In the genomic region with DNA sequence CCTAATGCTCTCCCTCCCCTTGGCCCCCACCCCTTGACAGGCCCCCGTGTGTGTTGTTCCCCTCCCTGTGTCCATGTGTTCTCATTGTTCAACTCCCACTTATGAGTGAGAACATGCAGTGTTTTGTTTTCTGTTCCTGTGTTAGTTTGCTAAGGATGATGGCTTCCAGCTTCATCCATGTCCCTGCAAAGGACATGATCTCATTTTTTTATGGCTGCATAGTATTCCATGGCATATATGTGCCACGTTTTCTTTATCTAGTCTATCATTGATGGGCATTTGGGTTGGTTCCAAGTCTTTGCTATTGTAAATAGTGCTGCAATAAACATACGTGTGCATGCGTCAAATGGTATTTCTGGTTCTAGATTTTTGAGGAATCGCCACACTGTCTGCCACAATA, we compare ENCODE assay signal across 8 cellular contexts. TPM values are rescaled to one million over a fixed set of nuclear protein-coding genes. Genes with fewer than 3 reads are reported as not detected.
A peak's percentile ranks its signal among the peaks of the same experiment; 100 is the strongest.
DNase-seq lines count a peak whose midpoint lies in the region; ATAC-seq and TF ChIP-seq lines count a peak whose summit lies in the region.
"Not testable (repeated sequence)": the region's sequence is repeated elsewhere in the genome, so short reads cannot be mapped to it uniquely, and the experiment has no call there.

No MANE protein-coding gene starts in this region.

- CTCF ChIA-PET in CD8-positive, alpha-beta T cell (lab: Charles Lee), result interaction anchor here (2.0 kb wide), 1 partner anchor 89 kb away, joined by 5 read pairs; no protein-coding TSS in a partner anchor

- H3K27ac ChIP-seq in CD8-positive, alpha-beta T cell (ENCODE audit: low read depth, low read length), result not testable (repeated sequence)
- peak overlapping the region in 3 of 12 donors; percentile 70 to 92 (median 88) for H3K27ac ChIP-seq in heart left ventricle

- not testable (repeated sequence) for H3K36me3 Mint-ChIP-seq in CD8-positive, alpha-beta T cell; activated CD4-positive, alpha-beta T cell treated with anti-CD3 and anti-CD28 coated beads, Interleukin-2, amount 10 ng/mL, durations not matched to agents 24 days and 14 days (ENCODE audit: low read depth); activated naive CD8-positive, alpha-beta T cell treated with anti-CD3 and anti-CD28 coated beads for 36 hours; natural killer cell treated with Interleukin-12 subunit alpha and Interleukin-12 subunit beta and Interleukin-15 and Interleukin-18, amount 100 ng/mL, for 72 hours

- not testable (repeated sequence) for H3K9me3 Mint-ChIP-seq in CD8-positive, alpha-beta T cell; activated CD4-positive, alpha-beta T cell treated with anti-CD3 and anti-CD28 coated beads, Interleukin-2, amount 10 ng/mL, durations not matched to agents 24 days and 14 days; activated naive CD8-positive, alpha-beta T cell treated with anti-CD3 and anti-CD28 coated beads for 36 hours; natural killer cell treated with Interleukin-12 subunit alpha and Interleukin-12 subunit beta and Interleukin-15 and Interleukin-18, amount 100 ng/mL, for 72 hours; stimulated activated naive CD8-positive, alpha-beta T cell treated with anti-CD3 and anti-CD28 coated beads, Interleukin-15, amount 100 ng/mL, for 72 hours

- peak overlapping the region; percentile 86 for H3K4me3 Mint-ChIP-seq in CD8-positive, alpha-beta T cell
- H3K4me3 Mint-ChIP-seq in activated CD4-positive, alpha-beta T cell treated with anti-CD3 and anti-CD28 coated beads, Interleukin-2, amount 10 ng/mL, durations not matched to agents 24 days and 14 days, result peak overlapping the region; percentile 76
- H3K4me3 Mint-ChIP-seq in activated naive CD8-positive, alpha-beta T cell treated with anti-CD3 and anti-CD28 coated beads for 36 hours, result peak overlapping the region; percentile 69
- peak overlapping the region; percentile 32 for H3K4me3 Mint-ChIP-seq in natural killer cell treated with Interleukin-12 subunit alpha and Interleukin-12 subunit beta and Interleukin-15 and Interleukin-18, amount 100 ng/mL, for 72 hours
- peak overlapping the region; percentile 49 to 80 for H3K4me3 Mint-ChIP-seq in stimulated activated naive CD8-positive, alpha-beta T cell treated with anti-CD3 and anti-CD28 coated beads, Interleukin-15, amount 100 ng/mL, for 72 hours

- not testable (repeated sequence) for ATAC-seq in CD8-positive, alpha-beta T cell; heart left ventricle; natural killer cell treated with Interleukin-12 subunit alpha and Interleukin-12 subunit beta and Interleukin-15 and Interleukin-18, amount 100 ng/mL, for 72 hours; stimulated activated naive CD8-positive, alpha-beta T cell treated with anti-CD3 and anti-CD28 coated beads, Interleukin-15, amount 100 ng/mL, for 72 hours
- peak; percentile 11 for ATAC-seq in GM21723 (IDR thresholded peaks at IDR 0.05; ENCODE audit: unreplicated experiment)
- peak; percentile 2 for ATAC-seq in HG03095 (IDR thresholded peaks at IDR 0.05; ENCODE audit: unreplicated experiment)

- intact Hi-C loops in CD8-positive, alpha-beta T cell (cut with DNase I, micrococcal nuclease), result loop anchor here (1.0 to 5.0 kb wide), 4 partner anchors 16 to 219 kb away; partner anchors contain the start of genes ZBTB33 (in 2 of the 2) and TMEM255A (in 1 of the 2)
- intact Hi-C loops in activated CD4-positive, alpha-beta T cell treated with anti-CD3 and anti-CD28 coated beads, Interleukin-2, amount 10 ng/mL, durations not matched to agents 24 days and 14 days (cut with micrococcal nuclease), result loop anchor here (1.0 to 2.0 kb wide), 3 partner anchors 17 to 1001 kb away; partner anchors contain the start of genes NKAP and SLC25A5
- intact Hi-C loops in heart left ventricle (cut with DNase I), result loop anchor here in 5 of 10 donors (5.0 to 10.0 kb wide), 5 partner anchors 105 to 225 kb away; partner anchors contain the start of genes ZBTB33 (in 2 of the 5), ATP1B4 (in 1 of the 5) and TMEM255A (in 1 of the 5)

- H3K4me1 Mint-ChIP-seq in CD8-positive, alpha-beta T cell (ENCODE audit: low read depth), result peaks cover 28% of the 10 kb centered on the region
- H3K4me1 Mint-ChIP-seq in activated CD4-positive, alpha-beta T cell treated with anti-CD3 and anti-CD28 coated beads, Interleukin-2, amount 10 ng/mL, durations not matched to agents 24 days and 14 days, result peaks cover 15% of the 10 kb centered on the region
- peaks cover 14% of the 10 kb centered on the region for H3K4me1 Mint-ChIP-seq in activated naive CD8-positive, alpha-beta T cell treated with anti-CD3 and anti-CD28 coated beads for 36 hours
- peaks cover 12 to 17% of the 10 kb centered on the region in 2 donors for H3K4me1 Mint-ChIP-seq in natural killer cell treated with Interleukin-12 subunit alpha and Interleukin-12 subunit beta and Interleukin-15 and Interleukin-18, amount 100 ng/mL, for 72 hours (ENCODE audit: low read depth in 2 of 2)
- H3K4me1 Mint-ChIP-seq in stimulated activated naive CD8-positive, alpha-beta T cell treated with anti-CD3 and anti-CD28 coated beads, Interleukin-15, amount 100 ng/mL, for 72 hours, result peaks cover 21% of the 10 kb centered on the region

- H3K4me3 ChIP-seq in CD8-positive, alpha-beta T cell (ENCODE audit: low read depth, low read length), result not testable (repeated sequence)
- peak overlapping the region in 10 of 12 donors; percentile 54 to 96 (median 70) for H3K4me3 ChIP-seq in heart left ventricle

- not testable (repeated sequence) for H3K27me3 Mint-ChIP-seq in CD8-positive, alpha-beta T cell (ENCODE audit: low read depth); activated CD4-positive, alpha-beta T cell treated with anti-CD3 and anti-CD28 coated beads, Interleukin-2, amount 10 ng/mL, durations not matched to agents 24 days and 14 days; activated naive CD8-positive, alpha-beta T cell treated with anti-CD3 and anti-CD28 coated beads for 36 hours; natural killer cell treated with Interleukin-12 subunit alpha and Interleukin-12 subunit beta and Interleukin-15 and Interleukin-18, amount 100 ng/mL, for 72 hours; stimulated activated naive CD8-positive, alpha-beta T cell treated with anti-CD3 and anti-CD28 coated beads, Interleukin-15, amount 100 ng/mL, for 72 hours

- H3K9me3 ChIP-seq in CD8-positive, alpha-beta T cell (ENCODE audit: low read length); heart left ventricle: not testable (repeated sequence)

- not testable (repeated sequence) for H3K4me1 ChIP-seq in CD8-positive, alpha-beta T cell (ENCODE audit: insufficient read depth, low read length)
- peaks cover 0 to 29% (median 7%) of the 10 kb centered on the region in 12 donors for H3K4me1 ChIP-seq in heart left ventricle

- WGBS in heart left ventricle, 4 donors, result 59 to 65% (median 62%) methylated on average over 5 of the region's 5 CpGs

- not testable (repeated sequence) for TF ChIP-seq CTCF in CD8-positive, alpha-beta T cell (IDR thresholded peaks at IDR 0.05); heart left ventricle (IDR thresholded peaks at IDR 0.05)

- not testable (repeated sequence) for DNase-seq in CD8-positive, alpha-beta T cell; activated CD4-positive, alpha-beta T cell treated with anti-CD3 and anti-CD28 coated beads, Interleukin-2, amount 10 ng/mL, durations not matched to agents 24 days and 14 days; activated naive CD8-positive, alpha-beta T cell treated with anti-CD3 and anti-CD28 coated beads for 36 hours; heart left ventricle; natural killer cell treated with Interleukin-12 subunit alpha and Interleukin-12 subunit beta and Interleukin-15 and Interleukin-18, amount 100 ng/mL, for 72 hours (ENCODE audit: low spot score); stimulated activated naive CD8-positive, alpha-beta T cell treated with anti-CD3 and anti-CD28 coated beads, Interleukin-15, amount 100 ng/mL, for 72 hours

- not testable (repeated sequence) for TF ChIP-seq POLR2A in heart left ventricle (IDR thresholded peaks at IDR 0.05)

- H3K36me3 ChIP-seq in CD8-positive, alpha-beta T cell (ENCODE audit: insufficient read depth, low read length); heart left ventricle: not testable (repeated sequence)

- POLR2A ChIA-PET in CD8-positive, alpha-beta T cell (lab: Charles Lee), result interaction anchor here (1.3 kb wide), 1 partner anchor 12 kb away, joined by 3 read pairs; no protein-coding TSS in a partner anchor

- H3K27me3 ChIP-seq in CD8-positive, alpha-beta T cell (ENCODE audit: insufficient read depth, low read length); heart left ventricle: not testable (repeated sequence)

- H3K27ac Mint-ChIP-seq in CD8-positive, alpha-beta T cell; activated CD4-positive, alpha-beta T cell treated with anti-CD3 and anti-CD28 coated beads, Interleukin-2, amount 10 ng/mL, durations not matched to agents 24 days and 14 days; natural killer cell treated with Interleukin-12 subunit alpha and Interleukin-12 subunit beta and Interleukin-15 and Interleukin-18, amount 100 ng/mL, for 72 hours; stimulated activated naive CD8-positive, alpha-beta T cell treated with anti-CD3 and anti-CD28 coated beads, Interleukin-15, amount 100 ng/mL, for 72 hours: not testable (repeated sequence)
- peak overlapping the region; percentile 15 for H3K27ac Mint-ChIP-seq in activated naive CD8-positive, alpha-beta T cell treated with anti-CD3 and anti-CD28 coated beads for 36 hours

RNA-seq across cellular contexts. Expression of gene LAMP2, which starts 0.6 kb away (rescaled TPM):
- 10 to 100 TPM; 12.7 to 13.4 TPM for total RNA-seq in CD8-positive, alpha-beta T cell
- total RNA-seq in activated CD4-positive, alpha-beta T cell treated with anti-CD3 and anti-CD28 coated beads, Interleukin-2, amount 10 ng/mL, durations not matched to agents 24 days and 14 days, result 42.6 and 44.3 TPM in 2 replicates
- total RNA-seq in activated naive CD8-positive, alpha-beta T cell treated with anti-CD3 and anti-CD28 coated beads for 36 hours, result 10 to 100 TPM; 30.3 to 31.4 TPM
- 100 to 1,000 TPM in 1 of 9 donors, 10 to 100 TPM in 8; 58.7 to 111 (median 68.2) TPM for total RNA-seq in heart left ventricle
- polyA plus RNA-seq in heart left ventricle, result 10 to 100 TPM; 15.5 to 54.8 TPM
- total RNA-seq in natural killer cell treated with Interleukin-12 subunit alpha and Interleukin-12 subunit beta and Interleukin-15 and Interleukin-18, amount 100 ng/mL, for 72 hours, result 10 to 100 TPM; 25.6 to 58.6 TPM

Comparison
In these comparisons a context has a peak if more than half of its experiments do, and no peak if none do; other contexts are left out.
1. H3K4me3 Mint-ChIP-seq: peak in every context shown above with its lines; median percentile 86 in CD8-positive, alpha-beta T cell; 76 in activated CD4-positive, alpha-beta T cell treated with anti-CD3 and anti-CD28 coated beads, Interleukin-2, amount 10 ng/mL, durations not matched to agents 24 days and 14 days; 69 in activated naive CD8-positive, alpha-beta T cell treated with anti-CD3 and anti-CD28 coated beads for 36 hours; 64 in stimulated activated naive CD8-positive, alpha-beta T cell treated with anti-CD3 and anti-CD28 coated beads, Interleukin-15, amount 100 ng/mL, for 72 hours; 32 in natural killer cell treated with Interleukin-12 subunit alpha and Interleukin-12 subunit beta and Interleukin-15 and Interleukin-18, amount 100 ng/mL, for 72 hours.